12 cellular contexts compared by ENCODE assay signal in genomic region chr2:33158482-33159003, GRCh38.
DNase-seq lines count a peak whose midpoint lies in the region; ATAC-seq, FAIRE-seq and TF ChIP-seq lines count a peak whose summit lies in the region.
"Had no signal": no experiment of that assay in that cellular context is flagged by ENCODE, and none has a peak within 500 bp of the region (broad histone marks: within the 10 kb centered on the region; RNA-seq: fewer than 3 reads in every experiment).

No MANE protein-coding gene starts in this region.

- H3K27me3 ChIP-seq in breast epithelium (no peaks in the 10 kb centered on the region), transverse colon (no peaks in the 10 kb centered on the region)

- H3K9me3 Mint-ChIP-seq in MCF 10A (ENCODE audit: unreplicated experiment), result no peaks in the 10 kb centered on the region

- H3K27ac ChIP-seq in breast epithelium (no peak overlapping the region), transverse colon (peak overlapping the region; percentile 47 to 75 (median 63))
- H3K27ac ChIP-seq: parathyroid adenoma had no signal

- ATAC-seq in GM18519 (IDR thresholded peaks at IDR 0.05; ENCODE audit: low FRiP score, unreplicated experiment), result no peak

- peak overlapping the region; percentile 48 for H3K4me3 Mint-ChIP-seq in MCF 10A (ENCODE audit: unreplicated experiment)

- no peak for TF ChIP-seq CTCF in MCF 10A (IDR thresholded peaks at IDR 0.05; ENCODE audit: unreplicated experiment)
- no peak for TF ChIP-seq CTCF in breast epithelium (IDR thresholded peaks at IDR 0.05)
- no peak for TF ChIP-seq CTCF in transverse colon (IDR thresholded peaks at IDR 0.05)

- no TSS peak for BruUV-seq in MCF 10A (replicated peaks; lab: Mats Ljungman, UMichigan)

- peaks cover 29% of the 10 kb centered on the region for H3K4me1 Mint-ChIP-seq in MCF 10A (ENCODE audit: insufficient read depth, unreplicated experiment)

- DNase-seq in MCF 10A (ENCODE audit: unreplicated experiment), result peak; percentile 76
- DNase-seq in breast epithelium (ENCODE audit: low spot score in 2 of 2), result no peak
- peak; percentile 54 for DNase-seq in astrocyte of the hippocampus (ENCODE audit: low read depth, low spot score)
- DNase-seq in iris pigment epithelial cell (ENCODE audit: low read depth), result peak; percentile 90
- no peak for DNase-seq in transverse colon
- DNase-seq in NCI-H526 (lab: John Stamatoyannopoulos, UW), result no peak
- DNase-seq in RCC 7860 (ENCODE audit: low spot score), result no peak
- DNase-seq: activated CD4-positive, CD25-positive, alpha-beta regulatory T cell; activated effector memory CD4-positive, alpha-beta T cell treated with Interleukin-2 at 50 U/mL for 16 hours; KG1 had no signal

- H3K27ac Mint-ChIP-seq in MCF 10A (ENCODE audit: low read depth, unreplicated experiment), result peak overlapping the region; percentile 84

- no peaks in the 10 kb centered on the region for H3K4me1 ChIP-seq in breast epithelium
- H3K4me1 ChIP-seq in transverse colon, result peaks cover 0 to 8% (median 0%) of the 10 kb centered on the region in 4 donors
- H3K4me1 ChIP-seq: parathyroid adenoma had no signal

- peak; percentile 94 for TF ChIP-seq EP300 in transverse colon (IDR thresholded peaks at IDR 0.05; ENCODE audit: low read depth)

- no peaks in the 10 kb centered on the region for H3K27me3 Mint-ChIP-seq in MCF 10A (ENCODE audit: insufficient read depth, unreplicated experiment)

- WGBS in transverse colon (ENCODE audit: low coverage in 1 of 2), 2 donors, result 57 to 84% methylated on average over 3 of the region's 3 CpGs

- in situ Hi-C loops in transverse colon (cut with MboI; ENCODE audit: low pct_ligation_motif_present in 1 of 4, low pct_unique_long_range_greater_than_20kb in 1 of 4, low sequenced_read_pairs in 3 of 4), result no loop called here

- H3K36me3 ChIP-seq in breast epithelium (no peaks in the 10 kb centered on the region), transverse colon (no peaks in the 10 kb centered on the region)

- intact Hi-C loops in MCF 10A (cut with micrococcal nuclease) (no loop called here), breast epithelium (cut with DNase I; ENCODE audit: low total_unique reads) (no loop called here), transverse colon (cut with DNase I; ENCODE audit: low total_unique reads) (no loop called here)

- H3K4me3 ChIP-seq in breast epithelium, result no peak overlapping the region
- H3K4me3 ChIP-seq in transverse colon, result no peak overlapping the region

- TF ChIP-seq POLR2A in breast epithelium (IDR thresholded peaks at IDR 0.05) (no peak), transverse colon (IDR thresholded peaks at IDR 0.05) (no peak)

- H3K9me3 ChIP-seq in breast epithelium, result no peaks in the 10 kb centered on the region
- H3K9me3 ChIP-seq in transverse colon, result no peaks in the 10 kb centered on the region

- FAIRE-seq in RCC 7860 (lab: Jason Lieb, UNC), result no peak

- no peaks in the 10 kb centered on the region for H3K36me3 Mint-ChIP-seq in MCF 10A (ENCODE audit: insufficient read depth, unreplicated experiment)

- POLR2A ChIA-PET in MCF 10A (lab: Yijun Ruan, JAX), result interaction anchor here (0.7 to 1.5 kb wide), 4 partner anchors 11 to 57 kb away, joined by 3 to 6 read pairs (median 4); no protein-coding TSS in a partner anchor

- CTCF ChIA-PET in MCF 10A (lab: Yijun Ruan, JAX), result interaction anchor here (0.6 kb wide), 1 partner anchor 35 kb away, joined by 3 read pairs; no protein-coding TSS in a partner anchor

Comparison
In these comparisons a context has a peak if more than half of its experiments do, and no peak if none do; other contexts are left out.
1. DNase-seq: peak in MCF 10A (single experiment), astrocyte of the hippocampus (single experiment) and iris pigment epithelial cell (single experiment); none in breast epithelium (0 of 2), transverse colon (single experiment), NCI-H526 (0 of 2) and RCC 7860 (single experiment).
2. H3K27ac ChIP-seq: peak in transverse colon (4 of 4); none in breast epithelium (0 of 2).